26 cellular contexts compared by ENCODE assay signal in the genomic region with DNA sequence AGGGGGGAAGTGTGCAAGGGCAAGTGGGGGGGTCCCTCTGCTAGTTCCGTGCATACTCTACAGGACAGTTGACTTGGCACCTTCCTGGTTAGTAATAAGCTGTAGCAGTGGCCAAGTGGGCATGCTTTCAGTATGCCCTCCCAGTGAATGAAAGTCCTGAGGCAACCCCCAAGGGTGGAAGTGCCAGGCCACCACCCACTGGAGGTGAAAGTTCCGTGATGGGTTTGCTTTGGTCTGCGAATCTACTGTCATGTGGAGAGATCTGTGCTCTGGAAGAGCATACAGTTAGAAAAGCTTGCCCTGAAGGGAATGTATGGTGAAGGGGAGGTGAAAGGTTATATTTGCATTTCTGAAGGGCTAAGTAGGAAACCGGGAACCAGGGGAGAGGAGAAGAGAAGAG. TPM values are rescaled to one million over a fixed set of nuclear protein-coding genes. Genes with fewer than 3 reads are reported as not detected.
"Had no signal": no experiment of that assay in that cellular context is flagged by ENCODE, and none has a peak within 500 bp of the region (broad histone marks: within the 10 kb centered on the region; RNA-seq: fewer than 3 reads in every experiment).

No MANE protein-coding gene starts in this region.

- H3K4me3 Mint-ChIP-seq: activated CD4-positive, alpha-beta T cell treated with anti-CD3 and anti-CD28 coated beads for 36 hours; activated CD8-positive, alpha-beta T cell treated with anti-CD3 and anti-CD28 coated beads for 36 hours; dendritic cell treated with granulocyte-macrophage colony-stimulating factor and Interleukin-4, amounts not matched to agents 40 ng/mL and 50 ng/mL, for 4 days; neural crest cell; stimulated activated naive CD8-positive, alpha-beta T cell treated with anti-CD3 and anti-CD28 coated beads, Interleukin-15, Interleukin-2, amounts not matched to agents 100 ng/mL and 50 ng/mL, for 24 hours had no signal

- H3K9me3 Mint-ChIP-seq: activated CD8-positive, alpha-beta T cell treated with anti-CD3 and anti-CD28 coated beads for 36 hours; dendritic cell treated with granulocyte-macrophage colony-stimulating factor and Interleukin-4, amounts not matched to agents 40 ng/mL and 50 ng/mL, for 4 days; neural crest cell; stimulated activated naive CD8-positive, alpha-beta T cell treated with anti-CD3 and anti-CD28 coated beads, Interleukin-15, Interleukin-2, amounts not matched to agents 100 ng/mL and 50 ng/mL, for 24 hours had no signal

- H3K4me3 ChIP-seq: adrenal gland, breast epithelium, hepatocyte, psoas muscle, skin epidermis, tibial nerve, uterus had no signal

- H3K27ac ChIP-seq: adrenal gland, breast epithelium, epithelial cell of prostate, hepatocyte, psoas muscle, skin epidermis, tibial nerve, uterus had no signal

- H3K9me3 ChIP-seq: adrenal gland, breast epithelium, psoas muscle, tibial nerve, uterus had no signal

- H3K36me3 ChIP-seq: breast epithelium, uterus had no signal

- H3K27ac Mint-ChIP-seq: activated CD4-positive, alpha-beta T cell treated with anti-CD3 and anti-CD28 coated beads for 36 hours; activated CD8-positive, alpha-beta T cell treated with anti-CD3 and anti-CD28 coated beads for 36 hours; dendritic cell treated with granulocyte-macrophage colony-stimulating factor and Interleukin-4, amounts not matched to agents 40 ng/mL and 50 ng/mL, for 4 days had no signal

- ATAC-seq: activated CD4-positive, alpha-beta T cell treated with anti-CD3 and anti-CD28 coated beads for 36 hours; activated CD8-positive, alpha-beta T cell treated with anti-CD3 and anti-CD28 coated beads for 36 hours; left colon; psoas muscle; right cardiac atrium had no signal

- H3K4me1 ChIP-seq: breast epithelium, uterus had no signal

- H3K27me3 ChIP-seq: adrenal gland, breast epithelium, hepatocyte, tibial nerve, uterus had no signal

- DNase-seq: activated CD4-positive, alpha-beta T cell treated with anti-CD3 and anti-CD28 coated beads for 36 hours; activated CD8-positive, alpha-beta T cell treated with anti-CD3 and anti-CD28 coated beads for 36 hours; activated effector memory CD4-positive, alpha-beta T cell treated with anti-CD3 and anti-CD28 coated beads, Interleukin-2, amount 50 U/mL, for 16 hours; activated naive CD4-positive, alpha-beta T cell treated with anti-CD3 and anti-CD28 coated beads, Interleukin-2, amount 50 U/mL, for 16 hours; activated T-cell treated with anti-CD3 and anti-CD28 coated beads, Interleukin-2, amount 50 U/mL, for 1 hour; adrenal gland; foreskin fibroblast; left colon; psoas muscle; right cardiac atrium; uterus had no signal

- H3K27me3 Mint-ChIP-seq: activated CD4-positive, alpha-beta T cell treated with anti-CD3 and anti-CD28 coated beads for 36 hours; activated CD8-positive, alpha-beta T cell treated with anti-CD3 and anti-CD28 coated beads for 36 hours; dendritic cell treated with granulocyte-macrophage colony-stimulating factor and Interleukin-4, amounts not matched to agents 40 ng/mL and 50 ng/mL, for 4 days; stimulated activated naive CD8-positive, alpha-beta T cell treated with anti-CD3 and anti-CD28 coated beads, Interleukin-15, Interleukin-2, amounts not matched to agents 100 ng/mL and 50 ng/mL, for 24 hours had no signal

RNA-seq across cellular contexts. Expression of a gene that starts 31.9 kb away (rescaled TPM):
- total RNA-seq: activated CD4-positive, alpha-beta T cell treated with anti-CD3 and anti-CD28 coated beads for 36 hours; activated CD8-positive, alpha-beta T cell treated with anti-CD3 and anti-CD28 coated beads for 36 hours; adrenal gland; astrocyte; breast epithelium; chondrocyte; glomerular endothelial cell; hepatocyte; left colon; lung microvascular endothelial cell; mononuclear cell; neural crest cell; osteoblast; psoas muscle; right cardiac atrium; T-helper 2 cell treated with Interferon-gamma antibody and Interleukin-4, amounts not matched to agents 100 ng/mL and 5 ng/mL, for 36 hours; tibial nerve; uterus had no signal
- polyA plus RNA-seq: adrenal gland, hepatocyte, psoas muscle, right cardiac atrium had no signal
